In genomic region chr5:62206150-62206829, GRCh38 we compare ENCODE assay signal across 13 cellular contexts.
DNase-seq lines count a peak whose midpoint lies in the region; ATAC-seq, FAIRE-seq and TF ChIP-seq lines count a peak whose summit lies in the region.
"Had no signal": no experiment of that assay in that cellular context is flagged by ENCODE, and none has a peak within 500 bp of the region (broad histone marks: within the 10 kb centered on the region; RNA-seq: fewer than 3 reads in every experiment).

No MANE protein-coding gene starts in this region.

- no peak; the same call in 2 of the 3 replicates for TF ChIP-seq CTCF in A549 (IDR thresholded peaks at IDR 0.05)
- TF ChIP-seq CTCF in GM12873 (IDR thresholded peaks at IDR 0.05; ENCODE audit: insufficient read depth, low read depth, low read length, missing control alignments): peak; percentile 9
- peak; percentile 34 for TF ChIP-seq CTCF in Panc1 (IDR thresholded peaks at IDR 0.05)
- TF ChIP-seq CTCF in foreskin fibroblast (IDR thresholded peaks at IDR 0.05; ENCODE audit: low read depth, low read length): peak; percentile 3

- no peak overlapping the region for H3K4me3 Mint-ChIP-seq in activated naive CD8-positive, alpha-beta T cell treated with anti-CD3 and anti-CD28 coated beads for 36 hours
- H3K4me3 Mint-ChIP-seq: naive B cell had no signal

- CTCF ChIA-PET in A549 (lab: Yijun Ruan, JAX) (interaction anchor here (1.0 kb wide), 1 partner anchor 11 kb away, joined by 3 read pairs; no protein-coding TSS in a partner anchor), Panc1 (lab: Charles Lee) (no interaction called here)

- no peaks in the 10 kb centered on the region for H3K36me3 ChIP-seq in Panc1 (ENCODE audit: control insufficient read depth, insufficient read depth, low read length)
- H3K36me3 ChIP-seq: gastroesophageal sphincter, suprapubic skin had no signal

- peak overlapping the region; percentile 21; the same call in 1 of the 3 replicates for H3K4me2 ChIP-seq in A549
- H3K4me2 ChIP-seq: KMS-11 had no signal

- TF ChIP-seq POLR2A in A549 (IDR thresholded peaks at IDR 0.05; ENCODE audit: low read length): no peak

- TF ChIP-seq RAD21 in A549 (conservative IDR thresholded peaks at IDR 0.05 in 1 of 2, IDR thresholded peaks at IDR 0.05 in 1 of 2): no peak

- no peak for TF ChIP-seq EP300 in A549 (IDR thresholded peaks at IDR 0.05)

- H3K36me3 Mint-ChIP-seq in activated naive CD8-positive, alpha-beta T cell treated with anti-CD3 and anti-CD28 coated beads for 36 hours: no peaks in the 10 kb centered on the region
- H3K36me3 Mint-ChIP-seq: naive B cell had no signal

- intact Hi-C loops in Panc1 (cut with micrococcal nuclease; ENCODE audit: unreplicated experiment): no loop called here

- H3K9me3 Mint-ChIP-seq in activated naive CD8-positive, alpha-beta T cell treated with anti-CD3 and anti-CD28 coated beads for 36 hours: no peaks in the 10 kb centered on the region
- H3K9me3 Mint-ChIP-seq: naive B cell had no signal

- ATAC-seq in A549 (peak; percentile 89 to 93), Panc1 (peak; percentile 66; the same call in 1 of the 2 replicates), HG03045 (IDR thresholded peaks at IDR 0.05; ENCODE audit: unreplicated experiment) (no peak)
- ATAC-seq: body of pancreas, gastroesophageal sphincter had no signal

- FAIRE-seq in A549 (lab: Jason Lieb, UNC): no peak

- peaks cover 3% of the 10 kb centered on the region; the same call in 1 of the 2 replicates for H3K27me3 ChIP-seq in Panc1 (ENCODE audit: control insufficient read depth, insufficient read depth, low read length)
- H3K27me3 ChIP-seq: body of pancreas, gastroesophageal sphincter had no signal

- peaks cover 4% of the 10 kb centered on the region for H3K27me3 Mint-ChIP-seq in activated naive CD8-positive, alpha-beta T cell treated with anti-CD3 and anti-CD28 coated beads for 36 hours

- H3K4me1 Mint-ChIP-seq in activated naive CD8-positive, alpha-beta T cell treated with anti-CD3 and anti-CD28 coated beads for 36 hours: peaks cover 1% of the 10 kb centered on the region
- H3K4me1 Mint-ChIP-seq: naive B cell had no signal

- POLR2A ChIA-PET in A549 (lab: Yijun Ruan, JAX): no interaction called here
- POLR2A ChIA-PET in Panc1 (lab: Charles Lee): interaction anchor here (0.7 kb wide), 1 partner anchor 32 kb away, joined by 4 read pairs; no protein-coding TSS in a partner anchor

- H3K27ac ChIP-seq in A549: no peak overlapping the region
- no peak overlapping the region for H3K27ac ChIP-seq in Panc1 (ENCODE audit: low read length)
- H3K27ac ChIP-seq: body of pancreas, gastroesophageal sphincter, KMS-11, suprapubic skin had no signal

- H3K4me1 ChIP-seq in A549 (no peaks in the 10 kb centered on the region), Panc1 (ENCODE audit: control insufficient read depth, insufficient read depth, low read length) (no peaks in the 10 kb centered on the region)
- H3K4me1 ChIP-seq: body of pancreas, gastroesophageal sphincter, suprapubic skin had no signal

- no TSS peak for BruUV-seq in Panc1 (replicated peaks; lab: Mats Ljungman, UMichigan)

- DNase-seq in A549 (ENCODE audit: low read depth in 1 of 2, low spot score in 1 of 2) (peak; percentile 28 to 42), Panc1 (ENCODE audit: low read depth, low spot score) (no peak), foreskin fibroblast (no peak), NCI-H446 (lab: John Stamatoyannopoulos, UW) (no peak)
- no peak for DNase-seq in activated naive CD4-positive, alpha-beta T cell treated with anti-CD3 and anti-CD28 coated beads, Interleukin-2, amount 50 U/mL, for 16 hours
- DNase-seq in activated naive CD8-positive, alpha-beta T cell treated with anti-CD3 and anti-CD28 coated beads for 36 hours: no peak
- DNase-seq: naive B cell had no signal

- H3K9me3 ChIP-seq in A549: no peaks in the 10 kb centered on the region
- H3K9me3 ChIP-seq in Panc1 (ENCODE audit: control insufficient read depth, insufficient read depth, low read depth, low read length): no peaks in the 10 kb centered on the region
- H3K9me3 ChIP-seq: body of pancreas, gastroesophageal sphincter, suprapubic skin had no signal

- in situ Hi-C loops in Panc1 (cut with HindIII; ENCODE audit: low pct_unique_long_range_greater_than_20kb, low sequenced_read_pairs): no loop called here

- H3K4me3 ChIP-seq in A549 (no peak overlapping the region), Panc1 (ENCODE audit: low read depth in 2 of 2, low read length in 2 of 2) (no peak overlapping the region), foreskin fibroblast (ENCODE audit: low read depth in 1 of 2, low read length in 2 of 2) (no peak overlapping the region)
- H3K4me3 ChIP-seq: body of pancreas, gastroesophageal sphincter, suprapubic skin had no signal

- H3K27ac Mint-ChIP-seq in activated naive CD8-positive, alpha-beta T cell treated with anti-CD3 and anti-CD28 coated beads for 36 hours: no peak overlapping the region
- H3K27ac Mint-ChIP-seq: naive B cell had no signal

- WGBS in A549 (ENCODE audit: missing lambda C conversion rate): 17% methylated on average over 9 of the region's 9 CpGs

TF ChIP-seq in A549, 52 proteins besides CTCF, POLR2A, EP300 and RAD21:
- TF ChIP-seq MAFK (IDR thresholded peaks at IDR 0.05; ENCODE audit: partially characterized antibody): peak; percentile 72
- TF ChIP-seq, protein P1, sequence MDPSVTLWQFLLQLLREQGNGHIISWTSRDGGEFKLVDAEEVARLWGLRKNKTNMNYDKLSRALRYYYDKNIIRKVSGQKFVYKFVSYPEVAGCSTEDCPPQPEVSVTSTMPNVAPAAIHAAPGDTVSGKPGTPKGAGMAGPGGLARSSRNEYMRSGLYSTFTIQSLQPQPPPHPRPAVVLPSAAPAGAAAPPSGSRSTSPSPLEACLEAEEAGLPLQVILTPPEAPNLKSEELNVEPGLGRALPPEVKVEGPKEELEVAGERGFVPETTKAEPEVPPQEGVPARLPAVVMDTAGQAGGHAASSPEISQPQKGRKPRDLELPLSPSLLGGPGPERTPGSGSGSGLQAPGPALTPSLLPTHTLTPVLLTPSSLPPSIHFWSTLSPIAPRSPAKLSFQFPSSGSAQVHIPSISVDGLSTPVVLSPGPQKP (IDR thresholded peaks at IDR 0.05; ENCODE audit: low read depth, low read length): no peak

Comparison
In these comparisons a context has a peak if more than half of its experiments do, and no peak if none do; other contexts are left out.
1. DNase-seq: peak in A549 (2 of 2); none in Panc1 (single experiment), foreskin fibroblast (0 of 2), activated naive CD4-positive, alpha-beta T cell treated with anti-CD3 and anti-CD28 coated beads, Interleukin-2, amount 50 U/mL, for 16 hours (single experiment), activated naive CD8-positive, alpha-beta T cell treated with anti-CD3 and anti-CD28 coated beads for 36 hours (single experiment) and NCI-H446 (0 of 2).